In the genomic region with DNA sequence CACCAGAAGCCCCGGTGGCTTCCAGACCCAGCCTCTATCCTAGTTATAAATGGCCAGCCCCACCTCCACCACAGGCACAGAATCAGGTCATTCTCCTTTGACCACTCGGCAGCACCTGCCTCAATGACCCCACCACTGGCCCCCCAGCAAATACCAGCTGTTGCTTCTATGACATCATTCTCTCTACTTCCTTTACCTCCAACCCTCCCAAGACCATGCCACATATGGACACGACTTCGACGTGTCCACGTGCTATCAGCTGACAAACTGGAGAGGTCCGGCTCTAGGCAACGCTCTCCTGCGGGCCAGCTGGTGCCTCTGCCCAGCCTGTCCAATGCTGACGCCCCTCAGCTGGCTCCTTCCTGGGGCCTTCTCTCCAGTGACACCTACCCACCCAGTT, we compare ENCODE assay signal across 18 cellular contexts. TPM values are rescaled to one million over a fixed set of nuclear protein-coding genes. Genes with fewer than 3 reads are reported as not detected.
DNase-seq lines count a peak whose midpoint lies in the region; ATAC-seq and TF ChIP-seq lines count a peak whose summit lies in the region.
"Had no signal": no experiment of that assay in that cellular context is flagged by ENCODE, and none has a peak within 500 bp of the region (broad histone marks: within the 10 kb centered on the region; RNA-seq: fewer than 3 reads in every experiment).

No MANE protein-coding gene starts in this region.

- H3K9me3 Mint-ChIP-seq in activated naive CD4-positive, alpha-beta T cell treated with anti-CD3 and anti-CD28 coated beads for 36 hours: no peaks in the 10 kb centered on the region
- no peaks in the 10 kb centered on the region for H3K9me3 Mint-ChIP-seq in stimulated activated effector memory CD8-positive, alpha-beta T cell treated with anti-CD3 and anti-CD28 coated beads, Interleukin-12 subunit alpha, Interleukin-12 subunit beta, amount 100 ng/mL, for 72 hours
- H3K9me3 Mint-ChIP-seq: activated T-cell treated with anti-CD3 and anti-CD28 coated beads, Interleukin-2, amount 50 U/mL, for 72 hours had no signal

- H3K27ac ChIP-seq in SJCRH30 (peak overlapping the region; percentile 57), coronary artery (no peak overlapping the region)
- H3K27ac ChIP-seq: KMS-11, parathyroid adenoma, spleen, uterus had no signal

- H3K9me3 ChIP-seq in SJCRH30 (replicated peaks): no peaks in the 10 kb centered on the region
- H3K9me3 ChIP-seq: spleen, uterus had no signal

- intact Hi-C loops in activated naive CD4-positive, alpha-beta T cell treated with anti-CD3 and anti-CD28 coated beads for 36 hours (cut with micrococcal nuclease): no loop called here

- no peak for DNase-seq in activated naive CD4-positive, alpha-beta T cell treated with anti-CD3 and anti-CD28 coated beads for 36 hours
- no peak for DNase-seq in activated naive CD4-positive, alpha-beta T cell treated with anti-CD3 and anti-CD28 coated beads, Interleukin-2, amount 50 U/mL, for 16 hours
- DNase-seq in SJCRH30 (peak in 1 of 2 experiments; percentile 53), coronary artery (ENCODE audit: low spot score) (no peak), middle frontal gyrus (ENCODE audit: extremely low spot score, low spot score) (no peak), NCI-H2081 treated with DMSO at 0.1 percent for 48 hours (lab: John Stamatoyannopoulos, UW) (no peak)
- DNase-seq in stimulated activated effector memory CD8-positive, alpha-beta T cell treated with anti-CD3 and anti-CD28 coated beads, Interleukin-12 subunit alpha, Interleukin-12 subunit beta, amount 100 ng/mL, for 72 hours (ENCODE audit: low spot score in 2 of 2): no peak
- DNase-seq: activated T-cell treated with anti-CD3 and anti-CD28 coated beads, Interleukin-2, amount 50 U/mL, for 72 hours; NCI-H1417; NCI-H2227 treated with DMSO at 0.1 percent for 48 hours; spleen; stimulated activated naive CD8-positive, alpha-beta T cell treated with anti-CD3 and anti-CD28 coated beads, Interleukin-15, Interleukin-2, amounts not matched to agents 100 U/mL and 50 U/mL, for 24 hours; T-helper 2 cell; uterus had no signal

- H3K27me3 Mint-ChIP-seq in activated naive CD4-positive, alpha-beta T cell treated with anti-CD3 and anti-CD28 coated beads for 36 hours (ENCODE audit: low read depth): no peaks in the 10 kb centered on the region

- peaks cover 95% of the 10 kb centered on the region for H3K36me3 ChIP-seq in SJCRH30
- H3K36me3 ChIP-seq: uterus had no signal

- H3K4me3 Mint-ChIP-seq in activated naive CD4-positive, alpha-beta T cell treated with anti-CD3 and anti-CD28 coated beads for 36 hours: no peak overlapping the region
- H3K4me3 Mint-ChIP-seq in stimulated activated effector memory CD8-positive, alpha-beta T cell treated with anti-CD3 and anti-CD28 coated beads, Interleukin-12 subunit alpha, Interleukin-12 subunit beta, amount 100 ng/mL, for 72 hours: no peak overlapping the region
- H3K4me3 Mint-ChIP-seq: activated T-cell treated with anti-CD3 and anti-CD28 coated beads, Interleukin-2, amount 50 U/mL, for 72 hours had no signal

- H3K27me3 ChIP-seq in SJCRH30: no peaks in the 10 kb centered on the region
- H3K27me3 ChIP-seq: spleen, uterus had no signal

- H3K27ac Mint-ChIP-seq in activated naive CD4-positive, alpha-beta T cell treated with anti-CD3 and anti-CD28 coated beads for 36 hours: peak overlapping the region; percentile 51
- H3K27ac Mint-ChIP-seq in stimulated activated effector memory CD8-positive, alpha-beta T cell treated with anti-CD3 and anti-CD28 coated beads, Interleukin-12 subunit alpha, Interleukin-12 subunit beta, amount 100 ng/mL, for 72 hours: peak overlapping the region; percentile 73
- H3K27ac Mint-ChIP-seq: activated T-cell treated with anti-CD3 and anti-CD28 coated beads, Interleukin-2, amount 50 U/mL, for 72 hours had no signal

- H3K4me1 Mint-ChIP-seq in activated naive CD4-positive, alpha-beta T cell treated with anti-CD3 and anti-CD28 coated beads for 36 hours (ENCODE audit: low read depth): peaks cover 30% of the 10 kb centered on the region
- H3K4me1 Mint-ChIP-seq in stimulated activated effector memory CD8-positive, alpha-beta T cell treated with anti-CD3 and anti-CD28 coated beads, Interleukin-12 subunit alpha, Interleukin-12 subunit beta, amount 100 ng/mL, for 72 hours: peaks cover 29% of the 10 kb centered on the region

- H3K4me3 ChIP-seq in SJCRH30 (no peak overlapping the region), coronary artery (no peak overlapping the region)
- H3K4me3 ChIP-seq: spleen, uterus had no signal

- peaks cover 30% of the 10 kb centered on the region for H3K4me1 ChIP-seq in SJCRH30

- TF ChIP-seq CTCF in coronary artery (IDR thresholded peaks at IDR 0.05): no peak

- H3K36me3 Mint-ChIP-seq in activated naive CD4-positive, alpha-beta T cell treated with anti-CD3 and anti-CD28 coated beads for 36 hours (ENCODE audit: low read depth): peaks cover 55% of the 10 kb centered on the region
- H3K36me3 Mint-ChIP-seq in stimulated activated effector memory CD8-positive, alpha-beta T cell treated with anti-CD3 and anti-CD28 coated beads, Interleukin-12 subunit alpha, Interleukin-12 subunit beta, amount 100 ng/mL, for 72 hours: peaks cover 100% of the 10 kb centered on the region

- CTCF ChIA-PET in activated naive CD4-positive, alpha-beta T cell treated with anti-CD3 and anti-CD28 coated beads for 36 hours (lab: Charles Lee): interaction anchor here (1.1 to 1.4 kb wide), 2 partner anchors 19 to 42 kb away, joined by 3 read pairs; no protein-coding TSS in a partner anchor

- peak; percentile 3 for ATAC-seq in esophagus mucosa
- ATAC-seq in stimulated activated effector memory CD8-positive, alpha-beta T cell treated with anti-CD3 and anti-CD28 coated beads, Interleukin-12 subunit alpha, Interleukin-12 subunit beta, amount 100 ng/mL, for 72 hours: peak; percentile 33
- ATAC-seq: Right ventricle myocardium inferior; stimulated activated naive CD8-positive, alpha-beta T cell treated with anti-CD3 and anti-CD28 coated beads, Interleukin-15, Interleukin-2, amounts not matched to agents 100 U/mL and 50 U/mL, for 24 hours had no signal

RNA-seq across cellular contexts. Expression of a gene that starts 5.9 kb away (rescaled TPM):
- 100 to 1,000 TPM; 213 to 217 TPM for total RNA-seq in activated naive CD4-positive, alpha-beta T cell treated with anti-CD3 and anti-CD28 coated beads for 36 hours
- total RNA-seq in SJCRH30 (2014; rRNA removed; shearing (Covaris generic)): 512 and 516 TPM in 2 replicates
- total RNA-seq in esophagus mucosa: 68.9 TPM

RNA-seq across cellular contexts. Expression of a gene that starts 6.1 kb away (rescaled TPM):
- 100 to 1,000 TPM; 171 to 182 TPM for total RNA-seq in activated naive CD4-positive, alpha-beta T cell treated with anti-CD3 and anti-CD28 coated beads for 36 hours
- 266 and 312 TPM in 2 replicates for total RNA-seq in SJCRH30 (2014; rRNA removed; shearing (Covaris generic))
- 113 TPM for total RNA-seq in esophagus mucosa

RNA-seq across cellular contexts. Expression of a gene that starts 14.3 kb away (rescaled TPM):
- total RNA-seq in activated naive CD4-positive, alpha-beta T cell treated with anti-CD3 and anti-CD28 coated beads for 36 hours: 100 to 1,000 TPM; 355 to 389 TPM
- total RNA-seq in SJCRH30 (2014; rRNA removed; shearing (Covaris generic)): 201 and 216 TPM in 2 replicates
- total RNA-seq in esophagus mucosa: 300 TPM

RNA-seq across cellular contexts. Expression of a gene that starts 16.6 kb away (rescaled TPM):
- under 1 TPM; 0.12 to 0.19 TPM for total RNA-seq in activated naive CD4-positive, alpha-beta T cell treated with anti-CD3 and anti-CD28 coated beads for 36 hours
- 3.8 and 4.9 TPM in 2 replicates for total RNA-seq in SJCRH30 (2014; rRNA removed; shearing (Covaris generic))
- total RNA-seq in esophagus mucosa: 0.24 TPM

RNA-seq across cellular contexts. Expression of a gene that starts 25.1 kb away (rescaled TPM):
- 100 to 1,000 TPM; 273 to 276 TPM for total RNA-seq in activated naive CD4-positive, alpha-beta T cell treated with anti-CD3 and anti-CD28 coated beads for 36 hours
- total RNA-seq in SJCRH30 (2014; rRNA removed; shearing (Covaris generic)): 558 and 620 TPM in 2 replicates
- total RNA-seq in esophagus mucosa: 812 TPM
